In the genomic region with DNA sequence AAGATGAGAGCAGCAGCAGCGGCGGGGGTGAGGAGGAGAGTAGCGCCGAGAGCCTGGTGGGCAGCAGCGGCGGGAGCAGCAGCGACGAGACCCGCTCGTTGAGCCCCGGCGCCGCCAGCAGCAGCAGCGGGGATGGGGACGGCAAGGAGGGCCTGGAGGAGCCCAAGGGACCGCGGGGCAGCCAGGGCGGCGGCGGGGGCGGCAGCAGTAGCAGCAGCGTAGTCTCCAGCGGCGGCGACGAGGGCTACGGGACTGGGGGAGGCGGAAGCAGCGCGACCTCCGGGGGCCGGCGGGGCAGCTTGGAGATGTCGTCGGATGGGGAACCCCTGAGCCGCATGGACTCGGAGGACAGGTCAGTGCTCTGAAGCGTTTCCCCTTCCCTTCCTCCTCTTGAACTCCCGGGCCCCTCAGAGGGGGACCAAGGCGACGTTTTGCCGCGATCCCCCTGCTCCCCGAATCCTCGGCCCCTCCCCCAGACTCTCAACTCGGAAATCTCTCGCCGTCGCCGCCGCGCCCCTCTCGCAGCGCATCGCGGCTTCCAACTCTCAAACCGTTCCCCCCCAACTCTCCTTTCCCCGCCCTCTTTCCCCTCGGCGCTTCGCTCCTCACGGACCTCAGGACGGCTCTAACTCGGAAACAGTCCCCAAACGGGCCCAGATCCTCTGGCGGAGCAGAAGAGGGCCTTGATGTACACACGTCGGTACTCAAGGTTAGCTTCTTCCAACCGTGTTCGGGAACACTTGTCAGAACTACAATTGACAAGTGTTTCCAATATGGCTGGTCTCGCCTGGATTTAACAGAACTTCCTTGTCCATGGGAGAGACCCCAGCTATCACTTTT, we compare ENCODE assay signal across 8 cellular contexts. TPM values are rescaled to one million over a fixed set of nuclear protein-coding genes. Genes with fewer than 3 reads are reported as not detected.
A peak's percentile ranks its signal among the peaks of the same experiment; 100 is the strongest.
DNase-seq lines count a peak whose midpoint lies in the region; ATAC-seq lines count a peak whose summit lies in the region.

No MANE protein-coding gene starts in this region.

- H3K4me3 Mint-ChIP-seq in effector memory CD8-positive, alpha-beta T cell: peak overlapping the region; percentile 99 to 100

- H3K27ac ChIP-seq in mesodermal cell (ENCODE audit: low read depth, low read length, severe bottlenecking): peak overlapping the region; percentile 72

- H3K27ac Mint-ChIP-seq in effector memory CD8-positive, alpha-beta T cell: peak overlapping the region; percentile 98 to 99

- no peaks in the 10 kb centered on the region for H3K9me3 Mint-ChIP-seq in effector memory CD8-positive, alpha-beta T cell

- peaks cover 5% of the 10 kb centered on the region for H3K9me3 ChIP-seq in mesodermal cell (ENCODE audit: control insufficient read depth, low read length)

- peak overlapping the region; percentile 96 for H3K4me3 ChIP-seq in mesodermal cell (ENCODE audit: extremely low read depth, insufficient read depth, low read length, poor library complexity, severe bottlenecking)

- no peaks in the 10 kb centered on the region for H3K27me3 Mint-ChIP-seq in effector memory CD8-positive, alpha-beta T cell

- peaks cover 24% of the 10 kb centered on the region for H3K36me3 ChIP-seq in mesodermal cell (ENCODE audit: control insufficient read depth, insufficient read depth, low read length)

- H3K36me3 Mint-ChIP-seq in effector memory CD8-positive, alpha-beta T cell (ENCODE audit: insufficient read depth): peaks cover 31% of the 10 kb centered on the region

- H3K4me1 ChIP-seq in mesodermal cell (ENCODE audit: control insufficient read depth, insufficient read depth, low read length, poor library complexity, severe bottlenecking): no peaks in the 10 kb centered on the region

- 0 to 1% methylated on average over 33 to 53 of the region's 71 CpGs for WGBS in mesodermal cell (ENCODE audit: insufficient coverage in 2 of 2), 2 experiments

- DNase-seq in NCI-H524 (lab: John Stamatoyannopoulos, UW) (peak; percentile 16 to 47), NCI-H524 treated with DMSO at 0.1 percent for 48 hours (lab: John Stamatoyannopoulos, UW) (no peak), NCI-H345 (lab: John Stamatoyannopoulos, UW) (peak; percentile 53)
- peak; percentile 33 to 35 for DNase-seq in activated CD8-positive, alpha-beta memory T cell treated with anti-CD3 and anti-CD28 coated beads for 4 hours (ENCODE audit: low read depth in 2 of 2)
- peak; percentile 45 to 52 (median 47) for DNase-seq in effector memory CD8-positive, alpha-beta T cell
- peak; percentile 30 for DNase-seq in stimulated activated CD8-positive, alpha-beta memory T cell treated with anti-CD3 and anti-CD28 coated beads, Interleukin-15, amount 100 ng/mL, for 24 hours (ENCODE audit: low read depth)

- ATAC-seq in HG02885 (IDR thresholded peaks at IDR 0.05; ENCODE audit: poor library complexity, unreplicated experiment): peak; percentile 35
- peak; percentile 33 for ATAC-seq in effector memory CD8-positive, alpha-beta T cell (replicated peaks)

- H3K4me1 Mint-ChIP-seq in effector memory CD8-positive, alpha-beta T cell (ENCODE audit: low read depth in 2 of 2): peaks cover 21 to 46% of the 10 kb centered on the region in 2 donors

RNA-seq across cellular contexts. Expression of gene AEBP2, which starts 0.9 kb away (rescaled TPM):
- 20.2 TPM for polyA plus RNA-seq in mesodermal cell (2013, experiment 1 of 2)
- polyA plus RNA-seq in mesodermal cell (2013, experiment 2 of 2): 20.6 TPM
